Comparison of ENCODE assay signal across 8 cellular contexts in genomic region chr14:90060312-90060964, GRCh38. TPM values are rescaled to one million over a fixed set of nuclear protein-coding genes. Genes with fewer than 3 reads are reported as not detected.
DNase-seq lines count a peak whose midpoint lies in the region; ATAC-seq and TF ChIP-seq lines count a peak whose summit lies in the region.

No MANE protein-coding gene starts in this region.

- H3K4me3 ChIP-seq in MM.1S (ENCODE audit: low read length) (peak overlapping the region; percentile 37; the same call in 1 of the 2 replicates), dorsolateral prefrontal cortex (peak overlapping the region; percentile 39 to 75 (median 60)), lower lobe of right lung (peak overlapping the region; percentile 51)

- H3K9me3 Mint-ChIP-seq in activated B cell treated with CpG ODN at 0.5 μM for 24 hours = peaks cover 5% of the 10 kb centered on the region

- H3F3A ChIP-seq in MM.1S (ENCODE audit: insufficient read depth, low read length) = no peaks in the 10 kb centered on the region

- DNase-seq in H4 (ENCODE audit: low spot score) (peak; percentile 23), MM.1S (peak; percentile 9), activated B cell treated with CpG ODN at 0.5 μM for 24 hours (peak; percentile 28), dorsolateral prefrontal cortex (peak; percentile 26 to 81 (median 62)), lower lobe of right lung (peak; percentile 47), ureter (ENCODE audit: low spot score) (no peak)
- DNase-seq in stimulated activated CD4-positive, alpha-beta T cell treated with anti-CD3 and anti-CD28 coated beads, Interleukin-4, amount 100 ng/mL, for 48 hours (ENCODE audit: low read depth in 2 of 2) = peak; percentile 42 to 54

- H3K36me3 ChIP-seq in ES-I3 (ENCODE audit: insufficient read depth, low read length) (no peaks in the 10 kb centered on the region), MM.1S (replicated peaks; ENCODE audit: insufficient read depth, low read length) (no peaks in the 10 kb centered on the region), lower lobe of right lung (no peaks in the 10 kb centered on the region)

- CTCF ChIA-PET in activated B cell treated with CpG ODN at 0.5 μM for 24 hours (lab: Charles Lee) = no interaction called here

- TF ChIP-seq CTCF in MM.1S (IDR thresholded peaks at IDR 0.05; ENCODE audit: low read length) = peak; percentile 13
- no peak for TF ChIP-seq CTCF in activated B cell treated with CpG ODN at 0.5 μM for 24 hours (IDR thresholded peaks at IDR 0.05)
- TF ChIP-seq CTCF in dorsolateral prefrontal cortex (IDR thresholded peaks at IDR 0.05 in 54 of 56, conservative IDR thresholded peaks at IDR 0.05 in 2 of 56; ENCODE audit: low read depth in 1 of 56, partially characterized antibody in 56 of 56) = peak in 55 of 56 donors; percentile 33 to 95 (median 78)
- peak; percentile 42 for TF ChIP-seq CTCF in lower lobe of right lung (IDR thresholded peaks at IDR 0.05)

- H3K79me2 ChIP-seq in MM.1S (ENCODE audit: low read length) = no peaks in the 10 kb centered on the region

- H3K4me2 ChIP-seq in MM.1S (ENCODE audit: low read depth, low read length) = peak overlapping the region; percentile 41; the same call in 1 of the 2 replicates

- no peaks in the 10 kb centered on the region for H3K9me2 ChIP-seq in MM.1S (replicated peaks; ENCODE audit: insufficient read depth, low read length)

- H3K4me1 Mint-ChIP-seq in activated B cell treated with CpG ODN at 0.5 μM for 24 hours = peaks cover 36% of the 10 kb centered on the region

- no peaks in the 10 kb centered on the region for H3K36me3 Mint-ChIP-seq in activated B cell treated with CpG ODN at 0.5 μM for 24 hours (ENCODE audit: low read depth)

- no peaks in the 10 kb centered on the region for H4K20me1 ChIP-seq in MM.1S (ENCODE audit: insufficient read depth, low read length)

- H3K27me3 ChIP-seq in MM.1S (replicated peaks; ENCODE audit: insufficient read depth, low read length) (no peaks in the 10 kb centered on the region), dorsolateral prefrontal cortex (peaks cover 0 to 58% (median 25%) of the 10 kb centered on the region in 45 donors), lower lobe of right lung (ENCODE audit: low read depth) (peaks cover 72% of the 10 kb centered on the region)

- H3K27me3 Mint-ChIP-seq in activated B cell treated with CpG ODN at 0.5 μM for 24 hours = peaks cover 60% of the 10 kb centered on the region

- no peak overlapping the region for H3K27ac Mint-ChIP-seq in activated B cell treated with CpG ODN at 0.5 μM for 24 hours

- H3K9ac ChIP-seq in ES-I3 (ENCODE audit: low read depth, low read length) (peak overlapping the region; percentile 84), MM.1S (ENCODE audit: low read length) (no peak overlapping the region)

- no peak overlapping the region for H3K27ac ChIP-seq in MM.1S (ENCODE audit: low read length)
- peak overlapping the region in 1 of 59 donors; percentile 37 for H3K27ac ChIP-seq in dorsolateral prefrontal cortex
- H3K27ac ChIP-seq in lower lobe of right lung = no peak overlapping the region

- intact Hi-C loops in activated B cell treated with CpG ODN at 0.5 μM for 24 hours (cut with micrococcal nuclease) = loop anchor here (10.0 kb wide), 1 partner anchor 194 kb away; the partner anchor contains the start of gene PSMC1
- intact Hi-C loops in dorsolateral prefrontal cortex (cut with DNase I) = loop anchor here (1.0 to 10.0 kb wide), 4 partner anchors 86 to 1026 kb away; no protein-coding TSS in a partner anchor
- intact Hi-C loops in lower lobe of right lung (cut with DNase I) = no loop called here

- POLR2A ChIA-PET in activated B cell treated with CpG ODN at 0.5 μM for 24 hours (lab: Charles Lee) = no interaction called here

- ATAC-seq in activated B cell treated with CpG ODN at 0.5 μM for 24 hours (ENCODE audit: low read depth) (peak; percentile 67), lower lobe of right lung (peak; percentile 75 to 79)

- no peaks in the 10 kb centered on the region; the same call in 1 of the 2 replicates for H3K9me3 ChIP-seq in ES-I3 (ENCODE audit: control insufficient read depth, insufficient read depth, low read length)
- no peaks in the 10 kb centered on the region for H3K9me3 ChIP-seq in MM.1S (replicated peaks; ENCODE audit: insufficient read depth, low read length)
- no peaks in the 10 kb centered on the region for H3K9me3 ChIP-seq in lower lobe of right lung

- H3K4me3 Mint-ChIP-seq in activated B cell treated with CpG ODN at 0.5 μM for 24 hours = peak overlapping the region; percentile 66

- no peak overlapping the region for H2AFZ ChIP-seq in MM.1S (ENCODE audit: low read length)

- H3K4me1 ChIP-seq in ES-I3 (ENCODE audit: insufficient read depth, low read length) (no peaks in the 10 kb centered on the region; the same call in 1 of the 2 replicates), MM.1S (ENCODE audit: low read length) (no peaks in the 10 kb centered on the region), lower lobe of right lung (peaks cover 33% of the 10 kb centered on the region)

RNA-seq across cellular contexts. Expression of gene KCNK13, which starts 1.4 kb away (rescaled TPM):
- total RNA-seq in H4 (2014; rRNA removed; shearing (Covaris generic)) = 0.04 TPM in 1 of 2 replicates, not detected in the other
- total RNA-seq in activated B cell treated with CpG ODN at 0.5 μM for 24 hours (not detected in 2 replicates), dorsolateral prefrontal cortex (1 to 10 TPM in 95 of 120 experiments, under 1 TPM in 25; 0.60 to 4.1 (median 1.4) TPM), lower lobe of right lung (1.2 TPM), ureter (0.39 TPM)
